In the genomic region with DNA sequence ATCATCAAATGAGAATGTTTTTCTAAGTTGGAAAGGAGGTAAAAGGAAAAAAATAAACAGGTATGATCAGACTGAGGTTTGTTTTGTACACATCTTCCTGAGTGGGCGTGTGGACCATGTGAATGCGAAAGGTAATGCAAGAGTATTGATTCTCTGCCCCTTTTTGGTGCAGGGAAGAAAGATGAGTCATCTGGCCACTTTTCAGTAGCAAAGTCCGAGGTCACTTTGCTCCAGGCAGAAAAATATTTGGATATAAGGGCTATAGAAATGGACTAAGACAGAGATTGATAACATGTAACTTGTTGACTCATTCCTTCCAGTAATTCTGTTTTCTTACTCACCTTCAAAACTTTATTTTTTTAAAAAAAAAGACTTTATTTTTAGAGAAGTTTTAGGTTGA, we compare ENCODE assay signal across 25 cellular contexts.
A peak's percentile ranks its signal among the peaks of the same experiment; 100 is the strongest.
DNase-seq lines count a peak whose midpoint lies in the region; ATAC-seq and TF ChIP-seq lines count a peak whose summit lies in the region.
"Had no signal": no experiment of that assay in that cellular context is flagged by ENCODE, and none has a peak within 500 bp of the region (broad histone marks: within the 10 kb centered on the region; RNA-seq: fewer than 3 reads in every experiment).

No MANE protein-coding gene starts in this region.

- H3K9me3 ChIP-seq in adipocyte (ENCODE audit: control insufficient read depth, low read length), result no peaks in the 10 kb centered on the region
- H3K9me3 ChIP-seq: suprapubic skin had no signal

- no peak overlapping the region for H3K9ac ChIP-seq in adipocyte (ENCODE audit: low read length)

- H3K4me3 ChIP-seq in adipocyte (ENCODE audit: low read length), result no peak overlapping the region
- H3K4me3 ChIP-seq in fibroblast of the aortic adventitia (ENCODE audit: low read depth, low read length), result no peak overlapping the region
- H3K4me3 ChIP-seq: cardiac muscle cell, suprapubic skin had no signal

- peaks cover 19% of the 10 kb centered on the region for H3K4me1 Mint-ChIP-seq in HFFc6 (ENCODE audit: low read depth)
- H3K4me1 Mint-ChIP-seq: activated naive CD8-positive, alpha-beta T cell treated with anti-CD3 and anti-CD28 coated beads, Interleukin-2, amount 10 ng/mL, durations not matched to agents 7 days and 5 days; CD14-positive monocyte; nephron had no signal

- H3K4me1 ChIP-seq in adipocyte (ENCODE audit: control insufficient read depth, insufficient read depth, low read length), result peaks cover 9% of the 10 kb centered on the region
- H3K4me1 ChIP-seq: suprapubic skin had no signal

- H3K27me3 ChIP-seq in adipocyte (replicated peaks; ENCODE audit: control insufficient read depth, insufficient read depth, low read length), result no peaks in the 10 kb centered on the region
- H3K27me3 ChIP-seq: cardiac muscle cell, suprapubic skin had no signal

- ATAC-seq in left colon, result no peak
- ATAC-seq: HCT116, Panc1 had no signal

- H3K9me3 Mint-ChIP-seq in HFFc6, result no peaks in the 10 kb centered on the region
- H3K9me3 Mint-ChIP-seq: activated naive CD8-positive, alpha-beta T cell treated with anti-CD3 and anti-CD28 coated beads, Interleukin-2, amount 10 ng/mL, durations not matched to agents 7 days and 5 days; activated T-helper 2 cell treated with anti-CD3 and anti-CD28 coated beads, Interferon-gamma antibody, Interleukin-2, Interleukin-4, amounts not matched to agents 10 μg/mL and 5 μg/mL and 100 μg/mL, durations not matched to agents 14 hours and 24 hours and 36 hours; nephron; stimulated activated effector memory CD8-positive, alpha-beta T cell treated with anti-CD3 and anti-CD28 coated beads, Interleukin-12 subunit alpha, Interleukin-12 subunit beta, amount 100 ng/mL, for 72 hours; T-helper 2 cell treated with Interferon-gamma antibody and Interleukin-4, amounts not matched to agents 5 μg/mL and 100 μg/mL, for 36 hours had no signal

- DNase-seq in AG08395 (ENCODE audit: low spot score) (peak; percentile 11), HFFc6 (peak; percentile 6), adipocyte (ENCODE audit: low read depth) (peak; percentile 12), fibroblast of the aortic adventitia (ENCODE audit: low read depth) (peak; percentile 54), NCI-H2171 treated with DMSO at 0.1 percent for 48 hours (lab: John Stamatoyannopoulos, UW) (no peak), left colon (no peak), kidney tubule cell (ENCODE audit: low spot score) (no peak), NCI-H2029 treated with DMSO at 0.1 percent for 48 hours (lab: John Stamatoyannopoulos, UW) (no peak)
- DNase-seq: activated naive CD8-positive, alpha-beta T cell treated with anti-CD3 and anti-CD28 coated beads, Interleukin-2, amount 10 ng/mL, durations not matched to agents 7 days and 5 days; cortex of kidney; DMS 273 treated with DMSO at 0.1 percent for 48 hours; head of caudate nucleus; midbrain; NCI-H1694 treated with DMSO at 0.1 percent for 48 hours; NCI-H446; posterior cingulate gyrus had no signal

- H3K27ac Mint-ChIP-seq in HFFc6, result peak overlapping the region; percentile 16; the same call in 1 of the 2 replicates
- H3K27ac Mint-ChIP-seq: activated naive CD8-positive, alpha-beta T cell treated with anti-CD3 and anti-CD28 coated beads, Interleukin-2, amount 10 ng/mL, durations not matched to agents 7 days and 5 days; activated T-helper 2 cell treated with anti-CD3 and anti-CD28 coated beads, Interferon-gamma antibody, Interleukin-2, Interleukin-4, amounts not matched to agents 10 μg/mL and 5 μg/mL and 100 μg/mL, durations not matched to agents 14 hours and 24 hours and 36 hours; CD14-positive monocyte; nephron; stimulated activated effector memory CD8-positive, alpha-beta T cell treated with anti-CD3 and anti-CD28 coated beads, Interleukin-12 subunit alpha, Interleukin-12 subunit beta, amount 100 ng/mL, for 72 hours; T-helper 2 cell treated with Interferon-gamma antibody and Interleukin-4, amounts not matched to agents 5 μg/mL and 100 μg/mL, for 36 hours had no signal

- no peaks in the 10 kb centered on the region; the same call in 1 of the 2 replicates for H3K27me3 Mint-ChIP-seq in HFFc6 (ENCODE audit: insufficient read depth)
- H3K27me3 Mint-ChIP-seq: activated naive CD8-positive, alpha-beta T cell treated with anti-CD3 and anti-CD28 coated beads, Interleukin-2, amount 10 ng/mL, durations not matched to agents 7 days and 5 days had no signal

- peak overlapping the region; percentile 11; the same call in 1 of the 2 replicates for H3K4me3 Mint-ChIP-seq in HFFc6
- H3K4me3 Mint-ChIP-seq: activated naive CD8-positive, alpha-beta T cell treated with anti-CD3 and anti-CD28 coated beads, Interleukin-2, amount 10 ng/mL, durations not matched to agents 7 days and 5 days; CD14-positive monocyte; nephron; stimulated activated effector memory CD8-positive, alpha-beta T cell treated with anti-CD3 and anti-CD28 coated beads, Interleukin-12 subunit alpha, Interleukin-12 subunit beta, amount 100 ng/mL, for 72 hours; T-helper 2 cell treated with Interferon-gamma antibody and Interleukin-4, amounts not matched to agents 5 μg/mL and 100 μg/mL, for 36 hours had no signal

- TF ChIP-seq CTCF in HFFc6 (IDR thresholded peaks at IDR 0.05) (no peak), fibroblast of the aortic adventitia (IDR thresholded peaks at IDR 0.05; ENCODE audit: insufficient read depth, low read length) (no peak)

- H3K36me3 ChIP-seq in adipocyte (ENCODE audit: control insufficient read depth, insufficient read depth, low read length, severe bottlenecking), result no peaks in the 10 kb centered on the region
- H3K36me3 ChIP-seq: cardiac muscle cell, suprapubic skin had no signal

- no peaks in the 10 kb centered on the region for H3K36me3 Mint-ChIP-seq in HFFc6 (ENCODE audit: low read depth)
- H3K36me3 Mint-ChIP-seq: activated naive CD8-positive, alpha-beta T cell treated with anti-CD3 and anti-CD28 coated beads, Interleukin-2, amount 10 ng/mL, durations not matched to agents 7 days and 5 days; CD14-positive monocyte; stimulated activated effector memory CD8-positive, alpha-beta T cell treated with anti-CD3 and anti-CD28 coated beads, Interleukin-12 subunit alpha, Interleukin-12 subunit beta, amount 100 ng/mL, for 72 hours had no signal

- intact Hi-C loops in left colon (cut with DNase I, micrococcal nuclease), result no loop called here

Comparison
In these comparisons a context has a peak if more than half of its experiments do, and no peak if none do; other contexts are left out.
1. DNase-seq: peak in AG08395 (single experiment), HFFc6 (single experiment), adipocyte (single experiment) and fibroblast of the aortic adventitia (single experiment); none in NCI-H2171 treated with DMSO at 0.1 percent for 48 hours (single experiment), left colon (0 of 2), kidney tubule cell (single experiment) and NCI-H2029 treated with DMSO at 0.1 percent for 48 hours (single experiment).